1 cellular context compared by ENCODE assay signal in the genomic region with DNA sequence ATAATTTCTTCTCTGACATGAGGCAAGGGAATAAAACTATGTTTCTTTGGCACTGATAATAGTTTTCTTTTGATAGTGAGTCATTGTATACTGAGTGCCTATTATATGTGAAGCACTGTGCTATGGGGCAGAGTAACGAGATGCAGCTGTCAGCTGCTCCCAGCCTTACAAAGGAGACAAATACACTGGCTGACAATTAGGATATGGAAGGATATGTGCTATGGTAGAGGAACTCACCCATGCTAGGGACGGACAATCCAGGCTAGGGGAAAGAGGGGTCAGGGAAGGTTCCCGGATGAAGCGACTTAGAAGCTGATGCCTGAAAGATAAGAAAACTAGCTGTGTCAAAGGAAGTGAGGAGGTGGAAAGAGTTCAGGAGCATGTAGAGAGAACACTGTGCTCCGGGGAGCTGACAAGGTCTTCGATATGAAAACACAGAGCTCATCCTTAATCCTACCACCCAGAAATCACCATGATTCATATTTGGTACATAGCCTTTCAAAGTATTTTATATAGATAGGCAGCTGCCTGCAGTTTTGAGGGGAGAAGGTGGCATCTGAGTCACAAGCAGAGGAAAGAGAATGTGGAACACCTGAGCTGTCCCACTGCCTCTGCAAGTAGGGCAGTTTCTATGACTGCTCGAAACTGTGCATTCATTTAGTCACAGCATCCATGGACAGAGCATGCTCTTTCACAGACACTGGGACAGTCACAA.
TF ChIP-seq lines count a peak whose summit lies in the region.

No MANE protein-coding gene starts in this region.

TF ChIP-seq in SK-N-SH treated with all-trans-retinoic acid at 6 μM for 48 hours, 23 proteins besides CTCF, POLR2A, EP300 and RAD21 (continued from another document):
- TF ChIP-seq, protein P1, sequence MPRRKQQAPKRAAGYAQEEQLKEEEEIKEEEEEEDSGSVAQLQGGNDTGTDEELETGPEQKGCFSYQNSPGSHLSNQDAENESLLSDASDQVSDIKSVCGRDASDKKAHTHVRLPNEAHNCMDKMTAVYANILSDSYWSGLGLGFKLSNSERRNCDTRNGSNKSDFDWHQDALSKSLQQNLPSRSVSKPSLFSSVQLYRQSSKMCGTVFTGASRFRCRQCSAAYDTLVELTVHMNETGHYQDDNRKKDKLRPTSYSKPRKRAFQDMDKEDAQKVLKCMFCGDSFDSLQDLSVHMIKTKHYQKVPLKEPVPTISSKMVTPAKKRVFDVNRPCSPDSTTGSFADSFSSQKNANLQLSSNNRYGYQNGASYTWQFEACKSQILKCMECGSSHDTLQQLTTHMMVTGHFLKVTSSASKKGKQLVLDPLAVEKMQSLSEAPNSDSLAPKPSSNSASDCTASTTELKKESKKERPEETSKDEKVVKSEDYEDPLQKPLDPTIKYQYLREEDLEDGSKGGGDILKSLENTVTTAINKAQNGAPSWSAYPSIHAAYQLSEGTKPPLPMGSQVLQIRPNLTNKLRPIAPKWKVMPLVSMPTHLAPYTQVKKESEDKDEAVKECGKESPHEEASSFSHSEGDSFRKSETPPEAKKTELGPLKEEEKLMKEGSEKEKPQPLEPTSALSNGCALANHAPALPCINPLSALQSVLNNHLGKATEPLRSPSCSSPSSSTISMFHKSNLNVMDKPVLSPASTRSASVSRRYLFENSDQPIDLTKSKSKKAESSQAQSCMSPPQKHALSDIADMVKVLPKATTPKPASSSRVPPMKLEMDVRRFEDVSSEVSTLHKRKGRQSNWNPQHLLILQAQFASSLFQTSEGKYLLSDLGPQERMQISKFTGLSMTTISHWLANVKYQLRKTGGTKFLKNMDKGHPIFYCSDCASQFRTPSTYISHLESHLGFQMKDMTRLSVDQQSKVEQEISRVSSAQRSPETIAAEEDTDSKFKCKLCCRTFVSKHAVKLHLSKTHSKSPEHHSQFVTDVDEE (CRISPR knock-in tag; IDR thresholded peaks at IDR 0.05), result no peak
- no peak for TF ChIP-seq CSDC2 (CRISPR knock-in tag; IDR thresholded peaks at IDR 0.05)
- no peak for TF ChIP-seq ZFP3 (CRISPR knock-in tag; IDR thresholded peaks at IDR 0.05)
- no peak for TF ChIP-seq RARB (CRISPR knock-in tag; IDR thresholded peaks at IDR 0.05)
